Comparison of ENCODE assay signal across 14 cellular contexts in genomic region chr19:12574036-12574435, GRCh38. TPM values are rescaled to one million over a fixed set of nuclear protein-coding genes. Genes with fewer than 3 reads are reported as not detected.
DNase-seq lines count a peak whose midpoint lies in the region; ATAC-seq and TF ChIP-seq lines count a peak whose summit lies in the region.
"Had no signal": no experiment of that assay in that cellular context is flagged by ENCODE, and none has a peak within 500 bp of the region (broad histone marks: within the 10 kb centered on the region; RNA-seq: fewer than 3 reads in every experiment).

No MANE protein-coding gene starts in this region.

- no peak for TF ChIP-seq CTCF in nephron progenitor cell (IDR thresholded peaks at IDR 0.05)

- peaks cover 33 to 52% (median 46%) of the 10 kb centered on the region in 3 donors for H3K4me1 Mint-ChIP-seq in naive B cell
- peaks cover 4% of the 10 kb centered on the region for H3K4me1 Mint-ChIP-seq in nephron progenitor cell

- H3K27ac Mint-ChIP-seq in naive B cell, result peak overlapping the region; percentile 72 to 96 (median 92)
- no peak overlapping the region for H3K27ac Mint-ChIP-seq in nephron progenitor cell

- H3K36me3 Mint-ChIP-seq in naive B cell, result peaks cover 8 to 10% of the 10 kb centered on the region in 2 donors
- H3K36me3 Mint-ChIP-seq in nephron progenitor cell (ENCODE audit: low read depth), result peaks cover 51% of the 10 kb centered on the region

- H3K9me3 Mint-ChIP-seq in naive B cell (peaks cover 0 to 6% (median 0%) of the 10 kb centered on the region in 7 donors), nephron progenitor cell (peaks cover 49% of the 10 kb centered on the region)

- DNase-seq in NCI-H1417 (lab: John Stamatoyannopoulos, UW) (peak; percentile 23 to 88 (median 56)), NCI-H1417 treated with DMSO at 0.1 percent for 48 hours (lab: John Stamatoyannopoulos, UW) (no peak), NOMO-1 treated with DMSO at 0.1 percent for 48 hours (lab: John Stamatoyannopoulos, UW; ENCODE audit: unreplicated experiment) (peak; percentile 36), naive B cell (peak; percentile 73), nephron progenitor cell (no peak), GF-D8 (lab: John Stamatoyannopoulos, UW) (no peak)
- DNase-seq in Jurkat, Clone E6-1 (ENCODE audit: low read depth, low spot score), result peak; percentile 50
- DNase-seq: amniotic stem cell, dermis blood vessel endothelial cell, DND-41, midbrain, NCI-H1436 treated with DMSO at 0.1 percent for 48 hours had no signal

- no peak overlapping the region for H3K4me3 ChIP-seq in Jurkat, Clone E6-1 (ENCODE audit: low read length)
- H3K4me3 ChIP-seq: vagina had no signal

- H3K27me3 Mint-ChIP-seq in naive B cell (no peaks in the 10 kb centered on the region), nephron progenitor cell (ENCODE audit: low read depth, poor library complexity) (peaks cover 4% of the 10 kb centered on the region)

- H3K4me3 Mint-ChIP-seq in naive B cell, result peak overlapping the region; percentile 40 to 81 (median 68)
- no peak overlapping the region for H3K4me3 Mint-ChIP-seq in nephron progenitor cell

- ATAC-seq in naive B cell (ENCODE audit: low read depth in 2 of 2), result peak; percentile 99
- ATAC-seq in GM21528 (IDR thresholded peaks at IDR 0.05; ENCODE audit: low FRiP score, unreplicated experiment), result no peak

RNA-seq across cellular contexts. Expression of gene ZNF564, which starts 22.8 kb away (rescaled TPM):
- 2.7 TPM for polyA plus RNA-seq in Jurkat, Clone E6-1 (2012; ENCODE audit: insufficient read depth, insufficient read length)
- polyA plus RNA-seq in naive B cell (ENCODE audit: low read depth in 6 of 6), result 10 to 100 TPM; 14.8 to 22.7 (median 18.7) TPM

RNA-seq across cellular contexts. Expression of gene ZNF490, which starts 36.6 kb away (rescaled TPM):
- polyA plus RNA-seq in Jurkat, Clone E6-1 (2012; ENCODE audit: insufficient read depth, insufficient read length), result 1.00 TPM
- polyA plus RNA-seq in naive B cell (ENCODE audit: low read depth in 6 of 6), result 10 to 100 TPM in 4 of 6 donors, 1 to 10 TPM in 1, not detected in 1; 9.7 to 13.1 (median 12.2) TPM

RNA-seq across cellular contexts. Expression of gene ZNF791, which starts 36.7 kb away (rescaled TPM):
- polyA plus RNA-seq in Jurkat, Clone E6-1 (2012; ENCODE audit: insufficient read depth, insufficient read length), result 9.3 TPM
- polyA plus RNA-seq in naive B cell (ENCODE audit: low read depth in 6 of 6), result 10 to 100 TPM; 22.8 to 44.1 (median 28.2) TPM

Comparison
In these comparisons a context has a peak if more than half of its experiments do, and no peak if none do; other contexts are left out.
1. DNase-seq: peak in NCI-H1417 (3 of 3), Jurkat, Clone E6-1 (single experiment), NOMO-1 treated with DMSO at 0.1 percent for 48 hours (single experiment) and naive B cell (single experiment); none in NCI-H1417 treated with DMSO at 0.1 percent for 48 hours (single experiment), nephron progenitor cell (single experiment) and GF-D8 (single experiment).